In the genomic region with DNA sequence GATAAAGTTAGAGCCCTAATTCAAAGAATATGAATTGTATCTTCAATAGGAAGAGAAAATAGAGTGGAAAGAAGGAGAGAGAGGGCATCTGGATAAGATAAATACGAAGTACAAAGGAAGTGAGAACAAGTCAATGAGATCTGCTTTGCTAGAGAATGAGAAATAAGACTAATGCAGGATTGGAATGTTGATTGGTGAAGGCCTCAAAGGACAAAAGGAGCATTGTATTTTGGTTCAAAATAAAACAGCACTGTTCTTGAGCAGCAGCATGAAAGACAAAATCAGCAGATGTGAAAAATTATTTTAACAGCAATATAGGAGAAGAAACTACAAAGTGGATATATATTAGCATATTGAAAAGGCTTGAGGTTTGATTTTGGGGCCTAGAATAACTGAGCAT, we compare ENCODE assay signal across 24 cellular contexts. TPM values are rescaled to one million over a fixed set of nuclear protein-coding genes. Genes with fewer than 3 reads are reported as not detected.
"Had no signal": no experiment of that assay in that cellular context is flagged by ENCODE, and none has a peak within 500 bp of the region (broad histone marks: within the 10 kb centered on the region; RNA-seq: fewer than 3 reads in every experiment).

No MANE protein-coding gene starts in this region.

- H3K4me3 ChIP-seq: cardiac muscle cell, esophagus squamous epithelium, mucosa of descending colon, pancreas had no signal

- H3K9me2 ChIP-seq: SK-N-SH had no signal

- H3K36me3 ChIP-seq: cardiac muscle cell, esophagus squamous epithelium, pancreas had no signal

- H3K27me3 ChIP-seq: esophagus squamous epithelium, pancreas had no signal

- H3K9me3 ChIP-seq: esophagus squamous epithelium, mucosa of descending colon, pancreas had no signal

- H3K4me1 ChIP-seq: esophagus squamous epithelium, pancreas had no signal

- ATAC-seq: activated naive CD8-positive, alpha-beta T cell treated with anti-CD3 and anti-CD28 coated beads, Interleukin-2, amount 50 U/mL, for 24 hours; mucosa of descending colon; naive thymus-derived CD4-positive, alpha-beta T cell; pancreas; T-cell had no signal

- DNase-seq: activated CD4-positive, CD25-positive, alpha-beta regulatory T cell treated with anti-CD3 and anti-CD28 coated beads, Interleukin-2, amount 50 U/mL, for 72 hours; activated naive CD4-positive, alpha-beta T cell treated with anti-CD3 and anti-CD28 coated beads for 36 hours; activated naive CD8-positive, alpha-beta T cell treated with anti-CD3 and anti-CD28 coated beads, Interleukin-2, amount 50 U/mL, for 24 hours; activated T-cell treated with anti-CD3 and anti-CD28 coated beads for 4 hours; effector CD4-positive, alpha-beta T cell; esophagus squamous epithelium; mucosa of descending colon; naive thymus-derived CD4-positive, alpha-beta T cell; pancreas; retina; SK-N-SH; stimulated activated CD4-positive, alpha-beta T cell treated with anti-CD3 and anti-CD28 coated beads, Interleukin-15, amount 100 ng/mL, for 24 hours; stimulated activated CD4-positive, alpha-beta T cell treated with anti-CD3 and anti-CD28 coated beads, Interleukin-4, amount 100 ng/mL, for 1 hour; stimulated activated naive B cell treated with anti-CD40 and anti-IgM and Interleukin-4, amounts not matched to agents 10 μg/mL and 1 μg/mL and 100 μg/mL, for 72 hours; T-cell; T-helper 9 cell; trophoblast cell had no signal

- H3K9ac ChIP-seq: SK-N-SH had no signal

- H3K27ac ChIP-seq: cardiac muscle cell, esophagus squamous epithelium, pancreas had no signal

- H3K4me2 ChIP-seq: SK-N-SH had no signal

RNA-seq across cellular contexts. Expression of a gene that starts 5.1 kb away (rescaled TPM):
- total RNA-seq: activated naive CD4-positive, alpha-beta T cell treated with anti-CD3 and anti-CD28 coated beads for 36 hours; activated T-helper 2 cell treated with anti-CD3 and anti-CD28 coated beads, Interferon-gamma antibody, Interleukin-2, Interleukin-4, amounts not matched to agents 10 μg/mL and 5 μg/mL and 100 μg/mL, durations not matched to agents 14 hours and 24 hours and 36 hours; astrocyte; cardiac muscle cell; esophagus squamous epithelium; fibroblast of villous mesenchyme; lung microvascular endothelial cell; mucosa of descending colon; naive thymus-derived CD4-positive, alpha-beta T cell; pancreas; skeletal muscle tissue; subcutaneous adipose tissue had no signal
- polyA plus RNA-seq: cardiac muscle cell; naive thymus-derived CD4-positive, alpha-beta T cell; pancreas had no signal
